ENCODE assay signal across 8 cellular contexts in the genomic region with DNA sequence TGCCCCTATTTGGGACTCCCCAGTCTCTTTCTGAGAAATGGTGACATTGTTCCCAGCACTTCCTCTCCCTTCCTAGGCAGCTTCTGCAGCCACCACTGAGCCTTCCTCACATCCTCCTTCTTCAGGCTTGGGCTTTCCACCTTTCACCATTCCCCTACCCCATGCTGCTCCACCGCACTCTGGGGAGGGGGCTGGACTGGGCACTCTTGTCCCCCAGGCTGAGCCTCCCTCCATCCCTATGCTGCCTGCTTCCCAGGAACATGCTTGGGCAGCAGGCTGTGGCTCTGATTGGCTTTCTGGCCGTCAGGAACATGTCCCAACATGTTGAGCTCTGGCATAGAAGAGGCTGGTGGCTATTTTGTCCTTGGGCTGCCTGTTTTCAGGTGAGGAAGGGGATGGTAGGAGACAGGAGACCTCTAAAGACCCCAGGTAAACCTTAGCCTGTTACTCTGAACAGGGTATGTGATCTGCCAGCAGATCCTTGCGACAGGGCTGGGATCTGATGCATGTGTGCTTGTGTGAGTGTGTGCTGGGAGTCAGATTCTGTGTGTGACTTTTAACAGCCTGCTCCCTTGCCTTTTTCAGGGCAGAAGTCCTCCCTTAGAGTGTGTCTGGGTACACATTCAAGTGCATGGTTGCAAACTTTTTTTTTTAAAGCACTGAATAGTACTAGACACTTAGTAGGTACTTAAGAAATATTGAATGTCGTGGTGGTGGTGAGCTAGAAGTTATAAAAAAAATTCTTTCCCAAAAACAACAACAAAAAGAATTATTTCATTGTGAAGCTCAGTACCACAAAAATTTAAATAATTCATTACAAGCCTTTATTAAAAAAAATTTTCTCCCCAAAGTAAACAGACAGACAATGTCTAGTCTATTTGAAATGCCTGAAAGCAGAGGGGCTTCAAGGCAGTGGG. TPM values are rescaled to one million over a fixed set of nuclear protein-coding genes. Genes with fewer than 3 reads are reported as not detected.
DNase-seq lines count a peak whose midpoint lies in the region; TF ChIP-seq lines count a peak whose summit lies in the region.

No MANE protein-coding gene starts in this region.

- no peak for TF ChIP-seq EP300 in esophagus muscularis mucosa (IDR thresholded peaks at IDR 0.05)

- no peaks in the 10 kb centered on the region for H3K9me3 ChIP-seq in Peyer's patch
- no peaks in the 10 kb centered on the region for H3K9me3 ChIP-seq in esophagus muscularis mucosa
- no peaks in the 10 kb centered on the region for H3K9me3 ChIP-seq in spleen

- H3K4me1 ChIP-seq in Peyer's patch: peaks cover 3 to 25% (median 7%) of the 10 kb centered on the region in 4 donors
- H3K4me1 ChIP-seq in esophagus muscularis mucosa: peaks cover 13 to 40% (median 36%) of the 10 kb centered on the region in 4 donors
- H3K4me1 ChIP-seq in spleen: peaks cover 6 to 55% (median 45%) of the 10 kb centered on the region in 6 donors

- H3K36me3 ChIP-seq in Peyer's patch (no peaks in the 10 kb centered on the region), esophagus muscularis mucosa (no peaks in the 10 kb centered on the region), spleen (no peaks in the 10 kb centered on the region)

- peak; percentile 28 for DNase-seq in NCI-H2227 (lab: John Stamatoyannopoulos, UW; ENCODE audit: unreplicated experiment)
- DNase-seq in NCI-H2227 treated with DMSO at 0.1 percent for 48 hours (lab: John Stamatoyannopoulos, UW): no peak
- DNase-seq in Peyer's patch: no peak
- no peak for DNase-seq in esophagus muscularis mucosa (ENCODE audit: extremely low spot score)
- peak; percentile 43 for DNase-seq in spleen
- no peak for DNase-seq in SW480 (ENCODE audit: low spot score)
- DNase-seq in NCI-H1436 (lab: John Stamatoyannopoulos, UW): no peak
- no peak for DNase-seq in activated T-cell treated with anti-CD3 and anti-CD28 coated beads for 4 hours

- 54% methylated on average over 3 of the region's 4 CpGs for whole genome bisulfite sequencing in esophagus muscularis mucosa
- 56 to 81% (median 79%) methylated on average over 3 to 4 of the region's 4 CpGs for WGBS in spleen, 5 donors

- H3K27ac ChIP-seq in Peyer's patch: peak overlapping the region in 3 of 4 donors; percentile 48 to 98 (median 98)
- H3K27ac ChIP-seq in esophagus muscularis mucosa (replicated peaks in 1 of 4): peak overlapping the region; percentile 95 to 99 (median 98)
- H3K27ac ChIP-seq in spleen: peak overlapping the region in 5 of 8 donors; percentile 87 to 95 (median 93)

- H3K4me3 ChIP-seq in Peyer's patch: no peak overlapping the region
- peak overlapping the region in 3 of 4 donors; percentile 15 to 87 (median 85) for H3K4me3 ChIP-seq in esophagus muscularis mucosa
- no peak overlapping the region for H3K4me3 ChIP-seq in spleen

- no peak for TF ChIP-seq POLR2A in Peyer's patch (IDR thresholded peaks at IDR 0.05)
- TF ChIP-seq POLR2A in esophagus muscularis mucosa (IDR thresholded peaks at IDR 0.05; ENCODE audit: low read depth): no peak
- TF ChIP-seq POLR2A in spleen (IDR thresholded peaks at IDR 0.05): no peak

- intact Hi-C loops in esophagus muscularis mucosa (cut with DNase I) (loop anchor here (2.0 kb wide), 1 partner anchor 54 kb away; no protein-coding TSS in a partner anchor), spleen (cut with DNase I; ENCODE audit: low total_unique reads) (no loop called here)

- no peaks in the 10 kb centered on the region for H3K27me3 ChIP-seq in Peyer's patch
- peaks cover 0 to 3% (median 0%) of the 10 kb centered on the region in 4 donors for H3K27me3 ChIP-seq in esophagus muscularis mucosa
- peaks cover 0 to 21% (median 0%) of the 10 kb centered on the region in 7 donors for H3K27me3 ChIP-seq in spleen (replicated peaks in 1 of 7)

- TF ChIP-seq CTCF in Peyer's patch (IDR thresholded peaks at IDR 0.05) (no peak), esophagus muscularis mucosa (IDR thresholded peaks at IDR 0.05) (no peak), spleen (IDR thresholded peaks at IDR 0.05 in 8 of 11, conservative IDR thresholded peaks at IDR 0.05 in 3 of 11) (no peak)

RNA-seq across cellular contexts. Expression of gene CDKN1A, which starts 2.1 kb away (rescaled TPM):
- 100 to 1,000 TPM in 3 of 4 donors, 10 to 100 TPM in 1; 70.1 to 556 (median 358) TPM for total RNA-seq in Peyer's patch
- 100 to 1,000 TPM in 2 of 4 donors, 10 to 100 TPM in 2; 47.3 to 613 (median 93.3) TPM for total RNA-seq in esophagus muscularis mucosa
- total RNA-seq in spleen: 10 to 100 TPM; 26.5 to 58.5 (median 32.8) TPM
- polyA plus RNA-seq in spleen: 10 to 100 TPM; 10.7 to 18.4 (median 11.9) TPM

RNA-seq across cellular contexts. Expression of gene RAB44, which starts 21.2 kb away (rescaled TPM):
- total RNA-seq in Peyer's patch (1 to 10 TPM in 2 of 4 donors, under 1 TPM in 2; 0.47 to 3.3 (median 0.80) TPM), esophagus muscularis mucosa (1 to 10 TPM in 2 of 4 donors, under 1 TPM in 2; 0.19 to 1.5 (median 0.94) TPM), spleen (1 to 10 TPM in 5 of 7 donors, under 1 TPM in 2; 0.54 to 3.5 (median 1.3) TPM)
- polyA plus RNA-seq in spleen: under 1 TPM; 0.06 to 0.26 (median 0.24) TPM

Comparison
In these comparisons a context has a peak if more than half of its experiments do, and no peak if none do; other contexts are left out.
1. DNase-seq: peak in NCI-H2227 (single experiment) and spleen (single experiment); none in NCI-H2227 treated with DMSO at 0.1 percent for 48 hours (single experiment), Peyer's patch (0 of 3), esophagus muscularis mucosa (single experiment), SW480 (single experiment), NCI-H1436 (single experiment) and activated T-cell treated with anti-CD3 and anti-CD28 coated beads for 4 hours (single experiment).
2. H3K4me3 ChIP-seq: peak in esophagus muscularis mucosa (3 of 4); none in Peyer's patch (0 of 4) and spleen (0 of 8).
3. Peak in every context shown above with its lines, with median percentiles within 50 percentile points of each other: H3K27ac ChIP-seq.